ENCODE assay signal across 18 cellular contexts in the genomic region with DNA sequence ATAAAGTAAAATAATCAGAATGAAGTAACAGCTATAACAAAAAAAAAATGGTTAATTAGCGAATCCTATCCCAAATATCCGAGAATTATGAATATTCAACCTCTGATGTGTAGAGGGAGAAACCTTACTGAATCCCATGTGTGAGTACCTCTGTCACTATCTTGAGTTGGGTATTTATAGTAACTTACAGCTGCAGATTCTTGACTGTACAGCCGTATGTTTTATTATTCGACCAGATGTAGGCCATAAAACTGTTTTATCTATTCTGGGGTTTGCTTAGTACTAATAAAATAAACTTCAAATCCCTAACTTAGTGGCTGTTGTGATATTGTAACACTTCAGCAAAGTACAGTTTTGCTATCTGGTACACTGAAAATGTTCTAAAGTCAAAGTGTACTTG.
DNase-seq lines count a peak whose midpoint lies in the region; ATAC-seq, FAIRE-seq and TF ChIP-seq lines count a peak whose summit lies in the region.
"Had no signal": no experiment of that assay in that cellular context is flagged by ENCODE, and none has a peak within 500 bp of the region (broad histone marks: within the 10 kb centered on the region; RNA-seq: fewer than 3 reads in every experiment).

No MANE protein-coding gene starts in this region.

- ATAC-seq in mucosa of descending colon (peak; percentile 70), GM21529 (IDR thresholded peaks at IDR 0.05; ENCODE audit: unreplicated experiment) (no peak), foreskin keratinocyte (no peak), GM21423 (IDR thresholded peaks at IDR 0.05; ENCODE audit: unreplicated experiment) (no peak), HG03280 (IDR thresholded peaks at IDR 0.05; ENCODE audit: unreplicated experiment) (no peak)
- ATAC-seq: CD8-positive, alpha-beta T cell had no signal

- H3K4me1 ChIP-seq in mucosa of descending colon (ENCODE audit: low read depth) (no peaks in the 10 kb centered on the region), small intestine (ENCODE audit: control insufficient read depth in 2 of 2, insufficient read depth in 1 of 2, low read depth in 1 of 2, low read length in 1 of 2) (no peaks in the 10 kb centered on the region), foreskin keratinocyte (no peaks in the 10 kb centered on the region)
- H3K4me1 ChIP-seq: HAP-1 had no signal

- FAIRE-seq in endometrium (lab: Jason Lieb, UNC) (peak; percentile 98), small intestine (lab: Jason Lieb, UNC) (no peak)
- FAIRE-seq: D721Med had no signal

- no peaks in the 10 kb centered on the region for H3K27me3 ChIP-seq in small intestine (ENCODE audit: control insufficient read depth in 2 of 2, insufficient read depth in 2 of 2, low read length in 2 of 2)
- no peaks in the 10 kb centered on the region for H3K27me3 ChIP-seq in foreskin keratinocyte
- H3K27me3 ChIP-seq: BE2C had no signal

- TF ChIP-seq CTCF in mucosa of descending colon (IDR thresholded peaks at IDR 0.05) (no peak), foreskin keratinocyte (conservative IDR thresholded peaks at IDR 0.05) (no peak)

- H3K27ac ChIP-seq in small intestine (ENCODE audit: low read depth in 1 of 2, low read length in 1 of 2) = no peak overlapping the region
- H3K27ac ChIP-seq in foreskin keratinocyte = no peak overlapping the region

- H3K36me3 ChIP-seq in mucosa of descending colon (ENCODE audit: low read depth) (no peaks in the 10 kb centered on the region), small intestine (ENCODE audit: control insufficient read depth in 2 of 2, insufficient read depth in 2 of 2, low read length in 2 of 2) (no peaks in the 10 kb centered on the region)
- H3K36me3 ChIP-seq: BE2C, HAP-1 had no signal

- peak; percentile 30 for DNase-seq in EH (ENCODE audit: low read depth)
- DNase-seq in mucosa of descending colon = no peak
- peak; percentile 39 for DNase-seq in small intestine
- DNase-seq in foreskin keratinocyte = no peak
- DNase-seq: BE2C; CD8-positive, alpha-beta T cell; COR-L47; DMS153; DND-41; GF-D8; GOT3; HFFc6 had no signal

- H3K9me3 ChIP-seq in mucosa of descending colon = no peaks in the 10 kb centered on the region
- H3K9me3 ChIP-seq in small intestine (ENCODE audit: control insufficient read depth, low read depth) = no peaks in the 10 kb centered on the region
- H3K9me3 ChIP-seq: BE2C had no signal

- H3K4me3 ChIP-seq in mucosa of descending colon (no peak overlapping the region), small intestine (ENCODE audit: low read depth in 1 of 2, low read length in 2 of 2) (no peak overlapping the region)
- H3K4me3 ChIP-seq: HAP-1 had no signal

- intact Hi-C loops in mucosa of descending colon (cut with DNase I, micrococcal nuclease) = no loop called here

- WGBS in small intestine, 3 donors = 15 to 47% (median 15%) methylated on average over 4 of the region's 4 CpGs

Comparison
In these comparisons a context has a peak if more than half of its experiments do, and no peak if none do; other contexts are left out.
1. DNase-seq: peak in EH (single experiment) and small intestine (single experiment); none in mucosa of descending colon (0 of 3) and foreskin keratinocyte (0 of 2).